21 cellular contexts compared by ENCODE assay signal in genomic region chr13:99977334-99977911, GRCh38. TPM values are rescaled to one million over a fixed set of nuclear protein-coding genes. Genes with fewer than 3 reads are reported as not detected.
DNase-seq lines count a peak whose midpoint lies in the region; ATAC-seq, FAIRE-seq and TF ChIP-seq lines count a peak whose summit lies in the region.
"Had no signal": no experiment of that assay in that cellular context is flagged by ENCODE, and none has a peak within 500 bp of the region (broad histone marks: within the 10 kb centered on the region; RNA-seq: fewer than 3 reads in every experiment).

No MANE protein-coding gene starts in this region.

- peaks cover 36% of the 10 kb centered on the region for H3K4me1 ChIP-seq in DND-41 (ENCODE audit: insufficient read depth, low read length)
- peaks cover 53% of the 10 kb centered on the region for H3K4me1 ChIP-seq in HUES6 (ENCODE audit: control insufficient read depth, insufficient read depth, low read length)

- H3K27me3 Mint-ChIP-seq in activated T-helper 1 cell treated with anti-CD3 and anti-CD28 coated beads, Interleukin-12 subunit alpha, Interleukin-12 subunit beta, Interleukin-2, Interleukin-4 antibody, amounts not matched to agents 30 ng/mL and 10 ng/mL and 1 ng/mL, durations not matched to agents 14 hours and 24 hours and 36 hours (ENCODE audit: insufficient read depth), result peaks cover 67% of the 10 kb centered on the region
- H3K27me3 Mint-ChIP-seq in nephron (ENCODE audit: low read depth), result peaks cover 82% of the 10 kb centered on the region
- H3K27me3 Mint-ChIP-seq in activated T-cell treated with anti-CD3 and anti-CD28 coated beads, Interleukin-2, amount 50 U/mL, for 24 hours, result peaks cover 73% of the 10 kb centered on the region

- peaks cover 7% of the 10 kb centered on the region for H3K79me2 ChIP-seq in DND-41 (ENCODE audit: insufficient read depth, low read length)

- no peaks in the 10 kb centered on the region; the same call in 1 of the 2 replicates for H4K20me1 ChIP-seq in DND-41 (ENCODE audit: insufficient read depth, low read length)

- H3K9ac ChIP-seq in DND-41 (ENCODE audit: low read depth, low read length) (no peak overlapping the region), HUES6 (ENCODE audit: low read length) (peak overlapping the region; percentile 54)

- H3K4me2 ChIP-seq in DND-41 (ENCODE audit: insufficient read depth, low read length), result peak overlapping the region; percentile 69

- H3K9me3 Mint-ChIP-seq in activated T-helper 1 cell treated with anti-CD3 and anti-CD28 coated beads, Interleukin-12 subunit alpha, Interleukin-12 subunit beta, Interleukin-2, Interleukin-4 antibody, amounts not matched to agents 30 ng/mL and 10 ng/mL and 1 ng/mL, durations not matched to agents 14 hours and 24 hours and 36 hours, result peaks cover 13% of the 10 kb centered on the region
- H3K9me3 Mint-ChIP-seq in nephron, result no peaks in the 10 kb centered on the region
- H3K9me3 Mint-ChIP-seq in activated T-cell treated with anti-CD3 and anti-CD28 coated beads, Interleukin-2, amount 50 U/mL, for 24 hours, result peaks cover 15% of the 10 kb centered on the region

- H3K27ac ChIP-seq in DND-41 (ENCODE audit: low read length) (no peak overlapping the region), HUES6 (ENCODE audit: low read depth, low read length) (no peak overlapping the region)
- H3K27ac ChIP-seq: left lung had no signal

- H3K4me3 ChIP-seq in DND-41 (ENCODE audit: low read depth in 1 of 2, low read length in 2 of 2) (peak overlapping the region in 1 of 2 experiments; percentile 52; a peak in 1 of 4 replicates), HUES6 (ENCODE audit: low read depth, low read length) (peak overlapping the region; percentile 89)
- H3K4me3 ChIP-seq: GM12878, left lung, mucosa of descending colon had no signal

- H3K36me3 Mint-ChIP-seq in activated T-helper 1 cell treated with anti-CD3 and anti-CD28 coated beads, Interleukin-12 subunit alpha, Interleukin-12 subunit beta, Interleukin-2, Interleukin-4 antibody, amounts not matched to agents 30 ng/mL and 10 ng/mL and 1 ng/mL, durations not matched to agents 14 hours and 24 hours and 36 hours (ENCODE audit: low read depth), result no peaks in the 10 kb centered on the region
- H3K36me3 Mint-ChIP-seq in nephron (ENCODE audit: low read depth), result no peaks in the 10 kb centered on the region
- H3K36me3 Mint-ChIP-seq in activated T-cell treated with anti-CD3 and anti-CD28 coated beads, Interleukin-2, amount 50 U/mL, for 24 hours (ENCODE audit: low read depth), result no peaks in the 10 kb centered on the region

- FAIRE-seq in urothelium cell line (lab: Jason Lieb, UNC), result no peak
- FAIRE-seq: GM12878, small intestine had no signal

- intact Hi-C loops in activated T-helper 1 cell treated with anti-CD3 and anti-CD28 coated beads, Interleukin-12 subunit alpha, Interleukin-12 subunit beta, Interleukin-2, Interleukin-4 antibody, amounts not matched to agents 30 ng/mL and 10 ng/mL and 1 ng/mL, durations not matched to agents 14 hours and 24 hours and 36 hours (cut with micrococcal nuclease), result loop anchor here (2.0 to 5.0 kb wide), 2 partner anchors 17 to 320 kb away; no protein-coding TSS in a partner anchor

- H3K36me3 ChIP-seq in DND-41 (ENCODE audit: insufficient read depth, low read length) (no peaks in the 10 kb centered on the region), HUES6 (ENCODE audit: control insufficient read depth, insufficient read depth, low read length) (no peaks in the 10 kb centered on the region)
- H3K36me3 ChIP-seq: left lung had no signal

- no peak for ATAC-seq in DND-41 (ENCODE audit: insufficient read depth, low read depth)
- no peak for ATAC-seq in left lobe of liver
- ATAC-seq: GM12878, left lung, mucosa of descending colon had no signal

- TF ChIP-seq CTCF in DND-41 (IDR thresholded peaks at IDR 0.05; ENCODE audit: borderline replicate concordance, extremely low read depth, low read length, poor library complexity, severe bottlenecking) (no peak), nephron (IDR thresholded peaks at IDR 0.05; ENCODE audit: unreplicated experiment in 3 of 3) (no peak)

- H3K9me3 ChIP-seq in DND-41 (ENCODE audit: insufficient read depth, low read length, severe bottlenecking) (no peaks in the 10 kb centered on the region), HUES6 (ENCODE audit: control insufficient read depth, insufficient read depth, low read depth, low read length) (no peaks in the 10 kb centered on the region)
- H3K9me3 ChIP-seq: left lung, mucosa of descending colon had no signal

- peaks cover 14% of the 10 kb centered on the region for H3K27me3 ChIP-seq in DND-41 (ENCODE audit: insufficient read depth, low read length, poor library complexity)
- H3K27me3 ChIP-seq in HUES6 (ENCODE audit: control insufficient read depth, insufficient read depth, low read length), result peaks cover 79% of the 10 kb centered on the region

- H3K4me1 Mint-ChIP-seq in activated T-helper 1 cell treated with anti-CD3 and anti-CD28 coated beads, Interleukin-12 subunit alpha, Interleukin-12 subunit beta, Interleukin-2, Interleukin-4 antibody, amounts not matched to agents 30 ng/mL and 10 ng/mL and 1 ng/mL, durations not matched to agents 14 hours and 24 hours and 36 hours (ENCODE audit: low read depth), result peaks cover 8% of the 10 kb centered on the region
- peaks cover 4% of the 10 kb centered on the region for H3K4me1 Mint-ChIP-seq in nephron
- H3K4me1 Mint-ChIP-seq in activated T-cell treated with anti-CD3 and anti-CD28 coated beads, Interleukin-2, amount 50 U/mL, for 24 hours (ENCODE audit: low read depth), result peaks cover 9% of the 10 kb centered on the region

- no peak overlapping the region for H2AFZ ChIP-seq in DND-41 (ENCODE audit: low read depth, low read length)

- H3K27ac Mint-ChIP-seq in activated T-helper 1 cell treated with anti-CD3 and anti-CD28 coated beads, Interleukin-12 subunit alpha, Interleukin-12 subunit beta, Interleukin-2, Interleukin-4 antibody, amounts not matched to agents 30 ng/mL and 10 ng/mL and 1 ng/mL, durations not matched to agents 14 hours and 24 hours and 36 hours, result peak overlapping the region; percentile 29
- no peak overlapping the region for H3K27ac Mint-ChIP-seq in nephron
- H3K27ac Mint-ChIP-seq in activated T-cell treated with anti-CD3 and anti-CD28 coated beads, Interleukin-2, amount 50 U/mL, for 24 hours, result no peak overlapping the region

- H3K4me3 Mint-ChIP-seq in activated T-helper 1 cell treated with anti-CD3 and anti-CD28 coated beads, Interleukin-12 subunit alpha, Interleukin-12 subunit beta, Interleukin-2, Interleukin-4 antibody, amounts not matched to agents 30 ng/mL and 10 ng/mL and 1 ng/mL, durations not matched to agents 14 hours and 24 hours and 36 hours, result no peak overlapping the region
- H3K4me3 Mint-ChIP-seq in nephron, result peak overlapping the region in 2 of 3 experiments; percentile 40 to 53
- H3K4me3 Mint-ChIP-seq in activated T-cell treated with anti-CD3 and anti-CD28 coated beads, Interleukin-2, amount 50 U/mL, for 24 hours, result no peak overlapping the region

- DNase-seq in DND-41 (no peak), urothelium cell line (ENCODE audit: low spot score) (no peak), left lobe of liver (ENCODE audit: low spot score) (no peak)
- no peak for DNase-seq in activated T-helper 1 cell treated with anti-CD3 and anti-CD28 coated beads, Interleukin-12 subunit alpha, Interleukin-12 subunit beta, Interleukin-2, Interleukin-4 antibody, amounts not matched to agents 30 ng/mL and 10 ng/mL and 1 ng/mL, durations not matched to agents 14 hours and 24 hours and 36 hours (ENCODE audit: low spot score)
- DNase-seq in activated T-cell treated with anti-CD3 and anti-CD28 coated beads, Interleukin-2, amount 50 U/mL, for 24 hours, result no peak
- DNase-seq: activated CD4-positive, CD25-positive, alpha-beta regulatory T cell; activated effector memory CD4-positive, alpha-beta T cell treated with Interleukin-2 at 50 U/mL for 16 hours; Calu3; foreskin fibroblast; GDM1; NCI-H1105 treated with DMSO at 0.1 percent for 48 hours; NCI-H345; NK-92 treated with Interleukin-12 subunit alpha and Interleukin-12 subunit beta, amount 100 ng/mL, for 24 hours; small intestine; stimulated activated CD4-positive, alpha-beta T cell treated with anti-CD3 and anti-CD28 coated beads, Interleukin-4, amount 100 ng/mL, for 24 hours had no signal

RNA-seq across cellular contexts. Expression of gene ZIC2, which starts 4.2 kb away (rescaled TPM):
- 0.08 and 0.10 TPM in 2 replicates for total RNA-seq in activated T-helper 1 cell treated with anti-CD3 and anti-CD28 coated beads, Interleukin-12 subunit alpha, Interleukin-12 subunit beta, Interleukin-2, Interleukin-4 antibody, amounts not matched to agents 30 ng/mL and 10 ng/mL and 1 ng/mL, durations not matched to agents 14 hours and 24 hours and 36 hours
- 0.38 TPM for total RNA-seq in left lobe of liver
- total RNA-seq: GM12878, left lung had no signal

RNA-seq across cellular contexts. Expression of gene ZIC5, which starts 5.9 kb away (rescaled TPM):
- total RNA-seq in activated T-helper 1 cell treated with anti-CD3 and anti-CD28 coated beads, Interleukin-12 subunit alpha, Interleukin-12 subunit beta, Interleukin-2, Interleukin-4 antibody, amounts not matched to agents 30 ng/mL and 10 ng/mL and 1 ng/mL, durations not matched to agents 14 hours and 24 hours and 36 hours, result not detected in 2 replicates
- total RNA-seq in left lobe of liver, result not detected
- total RNA-seq: GM12878; left lung; mucosa of descending colon; T-helper 1 cell treated with Interleukin-12 subunit alpha and Interleukin-12 subunit beta and Interleukin-4 antibody, amounts not matched to agents 30 ng/mL and 1 ng/mL, for 36 hours had no signal

Comparison
In these comparisons a context has a peak if more than half of its experiments do, and no peak if none do; other contexts are left out.
1. H3K4me3 Mint-ChIP-seq: peak in nephron (2 of 3); none in activated T-helper 1 cell treated with anti-CD3 and anti-CD28 coated beads, Interleukin-12 subunit alpha, Interleukin-12 subunit beta, Interleukin-2, Interleukin-4 antibody, amounts not matched to agents 30 ng/mL and 10 ng/mL and 1 ng/mL, durations not matched to agents 14 hours and 24 hours and 36 hours (single experiment) and activated T-cell treated with anti-CD3 and anti-CD28 coated beads, Interleukin-2, amount 50 U/mL, for 24 hours (single experiment).